In genomic region chr20:48600470-48600945, GRCh38 we compare ENCODE assay signal across 24 cellular contexts.
DNase-seq lines count a peak whose midpoint lies in the region; ATAC-seq lines count a peak whose summit lies in the region.
"Had no signal": no experiment of that assay in that cellular context is flagged by ENCODE, and none has a peak within 500 bp of the region (broad histone marks: within the 10 kb centered on the region; RNA-seq: fewer than 3 reads in every experiment).

No MANE protein-coding gene starts in this region.

- no peak for ATAC-seq in left ventricle myocardium superior
- ATAC-seq in GM18867 (IDR thresholded peaks at IDR 0.05; ENCODE audit: unreplicated experiment): no peak
- ATAC-seq in HG03439 (IDR thresholded peaks at IDR 0.05; ENCODE audit: unreplicated experiment): no peak
- ATAC-seq in stimulated activated naive CD8-positive, alpha-beta T cell treated with anti-CD3 and anti-CD28 coated beads, Interleukin-15, amount 100 ng/mL, for 72 hours: no peak
- ATAC-seq: gastrocnemius medialis; HepG2; naive thymus-derived CD4-positive, alpha-beta T cell; right lobe of liver; T-helper 17 cell had no signal

- intact Hi-C loops in cardiac septum (cut with DNase I) (no loop called here), left ventricle myocardium superior (cut with micrococcal nuclease) (no loop called here)

- H3K9me3 Mint-ChIP-seq in stimulated activated naive CD8-positive, alpha-beta T cell treated with anti-CD3 and anti-CD28 coated beads, Interleukin-15, amount 100 ng/mL, for 72 hours: peaks cover 4 to 7% of the 10 kb centered on the region in 2 donors
- H3K9me3 Mint-ChIP-seq: activated naive CD4-positive, alpha-beta T cell treated with anti-CD3 and anti-CD28 coated beads for 36 hours had no signal

- no peak overlapping the region for H3K4me3 Mint-ChIP-seq in stimulated activated naive CD8-positive, alpha-beta T cell treated with anti-CD3 and anti-CD28 coated beads, Interleukin-15, amount 100 ng/mL, for 72 hours
- H3K4me3 Mint-ChIP-seq: activated naive CD4-positive, alpha-beta T cell treated with anti-CD3 and anti-CD28 coated beads for 36 hours; brain; H9; naive thymus-derived CD4-positive, alpha-beta T cell; T-helper 17 cell had no signal

- DNase-seq in cardiac septum (ENCODE audit: low spot score): peak; percentile 54
- DNase-seq in left ventricle myocardium superior: no peak
- DNase-seq in NCI-H2171 treated with DMSO at 0.1 percent for 48 hours (lab: John Stamatoyannopoulos, UW): peak; percentile 54
- peak; percentile 53 for DNase-seq in mesenteric fat pad (ENCODE audit: low spot score)
- no peak for DNase-seq in Kasumi-1 (lab: John Stamatoyannopoulos, UW)
- DNase-seq in stimulated activated naive CD8-positive, alpha-beta T cell treated with anti-CD3 and anti-CD28 coated beads, Interleukin-15, amount 100 ng/mL, for 72 hours: no peak
- DNase-seq: activated CD4-positive, alpha-beta T cell treated with anti-CD3 and anti-CD28 coated beads, Interleukin-2, amount 50 U/mL, for 48 hours; activated naive CD4-positive, alpha-beta T cell treated with anti-CD3 and anti-CD28 coated beads for 36 hours; C1 segment of cervical spinal cord; COR-L47; gastrocnemius medialis; H9; naive thymus-derived CD4-positive, alpha-beta T cell; NCI-H187; NCI-H748 treated with DMSO at 0.1 percent for 48 hours; OCI-M1; stimulated activated CD4-positive, alpha-beta T cell treated with anti-CD3 and anti-CD28 coated beads, Interleukin-4, amount 100 ng/mL, for 1 hour; T-helper 17 cell; thyroid gland had no signal

- peaks cover 9% of the 10 kb centered on the region for H3K27me3 Mint-ChIP-seq in stimulated activated naive CD8-positive, alpha-beta T cell treated with anti-CD3 and anti-CD28 coated beads, Interleukin-15, amount 100 ng/mL, for 72 hours

- no peaks in the 10 kb centered on the region for H3K4me1 Mint-ChIP-seq in stimulated activated naive CD8-positive, alpha-beta T cell treated with anti-CD3 and anti-CD28 coated beads, Interleukin-15, amount 100 ng/mL, for 72 hours
- H3K4me1 Mint-ChIP-seq: naive thymus-derived CD4-positive, alpha-beta T cell had no signal

- no peak overlapping the region for H3K27ac Mint-ChIP-seq in stimulated activated naive CD8-positive, alpha-beta T cell treated with anti-CD3 and anti-CD28 coated beads, Interleukin-15, amount 100 ng/mL, for 72 hours
- H3K27ac Mint-ChIP-seq: activated naive CD4-positive, alpha-beta T cell treated with anti-CD3 and anti-CD28 coated beads for 36 hours; naive thymus-derived CD4-positive, alpha-beta T cell; T-helper 17 cell had no signal

Comparison
In these comparisons a context has a peak if more than half of its experiments do, and no peak if none do; other contexts are left out.
1. DNase-seq: peak in cardiac septum (single experiment), NCI-H2171 treated with DMSO at 0.1 percent for 48 hours (single experiment) and mesenteric fat pad (single experiment); none in left ventricle myocardium superior (single experiment), Kasumi-1 (0 of 2) and stimulated activated naive CD8-positive, alpha-beta T cell treated with anti-CD3 and anti-CD28 coated beads, Interleukin-15, amount 100 ng/mL, for 72 hours (0 of 2).